ENCODE assay signal across 8 cellular contexts in the genomic region with DNA sequence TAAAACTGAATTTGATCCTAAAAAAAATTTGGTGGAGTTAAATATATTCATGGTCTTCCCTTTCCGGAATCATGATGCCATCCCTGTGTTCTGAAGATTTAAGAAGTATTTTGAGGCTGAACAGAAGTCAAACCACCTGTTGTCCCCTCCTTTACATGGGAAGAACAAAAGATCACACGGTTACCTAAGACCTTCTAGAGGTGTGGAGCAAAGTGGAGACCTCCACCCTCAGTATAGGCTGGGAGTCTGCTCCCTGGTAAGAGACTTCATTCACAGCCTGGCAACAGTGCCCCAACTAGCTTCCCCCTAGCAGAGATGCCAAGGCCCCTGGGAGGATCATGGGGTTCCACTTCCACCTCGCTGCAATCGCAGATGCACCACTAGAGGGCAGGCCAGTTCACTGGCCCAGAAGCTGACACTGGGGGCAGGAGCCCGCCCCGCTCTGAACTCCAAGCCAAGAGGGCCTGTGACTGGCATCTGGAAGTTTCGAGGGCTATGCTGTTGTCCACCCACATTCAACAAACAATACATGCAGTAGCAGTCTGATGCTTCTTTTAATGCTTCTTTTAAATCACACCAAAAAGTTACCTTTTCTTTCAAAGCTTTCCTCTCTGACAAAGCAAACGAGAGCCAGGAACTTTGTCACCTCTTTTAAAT. TPM values are rescaled to one million over a fixed set of nuclear protein-coding genes. Genes with fewer than 3 reads are reported as not detected.
A peak's percentile ranks its signal among the peaks of the same experiment; 100 is the strongest.
DNase-seq lines count a peak whose midpoint lies in the region; ATAC-seq, FAIRE-seq and TF ChIP-seq lines count a peak whose summit lies in the region.

No MANE protein-coding gene starts in this region.

- no peaks in the 10 kb centered on the region for H3K27me3 Mint-ChIP-seq in CD14-positive monocyte (ENCODE audit: low read depth in 3 of 3)
- H3K27me3 Mint-ChIP-seq in activated CD4-positive, alpha-beta memory T cell treated with anti-CD3 and anti-CD28 coated beads, Interleukin-2, amount 10 ng/mL, durations not matched to agents 7 days and 5 days: peaks cover 3% of the 10 kb centered on the region
- H3K27me3 Mint-ChIP-seq in mesothelial cell of epicardium (ENCODE audit: low read depth): no peaks in the 10 kb centered on the region

- POLR2A ChIA-PET in activated CD4-positive, alpha-beta memory T cell treated with anti-CD3 and anti-CD28 coated beads, Interleukin-2, amount 10 ng/mL, durations not matched to agents 7 days and 5 days (lab: Charles Lee): interaction anchor here (0.6 to 2.3 kb wide), 14 partner anchors 9 to 408 kb away, joined by 3 to 22 read pairs (median 4); partner anchors contain the start of genes LYRM2, PM20D2, PNRC1 and RNGTT

- peak; percentile 97 for TF ChIP-seq CTCF in CD14-positive monocyte (IDR thresholded peaks at IDR 0.05)
- peak; percentile 79 for TF ChIP-seq CTCF in mesothelial cell of epicardium (IDR thresholded peaks at IDR 0.05; ENCODE audit: unreplicated experiment)

- peak; percentile 94 for FAIRE-seq in GM19239 (lab: Jason Lieb, UNC)

- peaks cover 36% of the 10 kb centered on the region for H3K4me1 Mint-ChIP-seq in CD14-positive monocyte
- H3K4me1 Mint-ChIP-seq in activated CD4-positive, alpha-beta memory T cell treated with anti-CD3 and anti-CD28 coated beads, Interleukin-2, amount 10 ng/mL, durations not matched to agents 7 days and 5 days: peaks cover 34% of the 10 kb centered on the region
- peaks cover 13% of the 10 kb centered on the region for H3K4me1 Mint-ChIP-seq in mesothelial cell of epicardium

- H3K4me3 Mint-ChIP-seq in CD14-positive monocyte: peak overlapping the region in 1 of 2 donors; percentile 64
- H3K4me3 Mint-ChIP-seq in activated CD4-positive, alpha-beta memory T cell treated with anti-CD3 and anti-CD28 coated beads, Interleukin-2, amount 10 ng/mL, durations not matched to agents 7 days and 5 days: no peak overlapping the region
- H3K4me3 Mint-ChIP-seq in mesothelial cell of epicardium: no peak overlapping the region

- peaks cover 13 to 17% of the 10 kb centered on the region in 2 donors for H3K36me3 Mint-ChIP-seq in CD14-positive monocyte
- no peaks in the 10 kb centered on the region for H3K36me3 Mint-ChIP-seq in activated CD4-positive, alpha-beta memory T cell treated with anti-CD3 and anti-CD28 coated beads, Interleukin-2, amount 10 ng/mL, durations not matched to agents 7 days and 5 days (ENCODE audit: low read depth)
- no peaks in the 10 kb centered on the region for H3K36me3 Mint-ChIP-seq in mesothelial cell of epicardium

- intact Hi-C loops in CD14-positive monocyte (cut with micrococcal nuclease): loop anchor here in 1 of 2 donors (5.0 kb wide), 2 partner anchors 40 to 240 kb away; partner anchors contain the start of gene RRAGD

- H3K27ac Mint-ChIP-seq in CD14-positive monocyte: peak overlapping the region in 1 of 7 donors; percentile 37
- peak overlapping the region; percentile 67 for H3K27ac Mint-ChIP-seq in activated CD4-positive, alpha-beta memory T cell treated with anti-CD3 and anti-CD28 coated beads, Interleukin-2, amount 10 ng/mL, durations not matched to agents 7 days and 5 days
- H3K27ac Mint-ChIP-seq in mesothelial cell of epicardium: no peak overlapping the region

- H3K9me3 Mint-ChIP-seq in CD14-positive monocyte (no peaks in the 10 kb centered on the region), mesothelial cell of epicardium (no peaks in the 10 kb centered on the region)
- H3K9me3 Mint-ChIP-seq in activated CD4-positive, alpha-beta memory T cell treated with anti-CD3 and anti-CD28 coated beads, Interleukin-2, amount 10 ng/mL, durations not matched to agents 7 days and 5 days: no peaks in the 10 kb centered on the region

- DNase-seq in CD14-positive monocyte (ENCODE audit: low spot score): peak; percentile 78
- DNase-seq in GM19239 (ENCODE audit: insufficient read length, low spot score): no peak
- DNase-seq in NCI-H526 treated with DMSO at 0.1 percent for 48 hours (lab: John Stamatoyannopoulos, UW): peak; percentile 14
- peak; percentile 81 for DNase-seq in activated CD4-positive, alpha-beta memory T cell treated with anti-CD3 and anti-CD28 coated beads, Interleukin-2, amount 10 ng/mL, durations not matched to agents 7 days and 5 days
- peak; percentile 63 for DNase-seq in effector CD8-positive, alpha-beta T cell (lab: John Stamatoyannopoulos, UW)
- peak; percentile 28 to 75 for DNase-seq in mesothelial cell of epicardium (ENCODE audit: low spot score in 2 of 2, unreplicated experiment in 2 of 2)
- DNase-seq in stimulated activated CD8-positive, alpha-beta memory T cell treated with anti-CD3 and anti-CD28 coated beads, Interleukin-4, amount 100 ng/mL, for 24 hours (ENCODE audit: low read depth): peak; percentile 67

- ATAC-seq in HG03280 (IDR thresholded peaks at IDR 0.05; ENCODE audit: unreplicated experiment): peak; percentile 62

- CTCF ChIA-PET in activated CD4-positive, alpha-beta memory T cell treated with anti-CD3 and anti-CD28 coated beads, Interleukin-2, amount 10 ng/mL, durations not matched to agents 7 days and 5 days (lab: Charles Lee): interaction anchor here (0.6 to 3.9 kb wide), 63 partner anchors 10 to 1107 kb away, joined by 3 to 72 read pairs (median 5); partner anchors contain the start of genes ANKRD6, CASP8AP2, GABRR2 and LYRM2

RNA-seq across cellular contexts. Expression of gene UBE2J1, which starts 19.5 kb away (rescaled TPM):
- 10 to 100 TPM; 44.8 to 80.5 TPM for polyA plus RNA-seq in CD14-positive monocyte
- 10 to 100 TPM; 36.9 to 37.2 TPM for total RNA-seq in activated CD4-positive, alpha-beta memory T cell treated with anti-CD3 and anti-CD28 coated beads, Interleukin-2, amount 10 ng/mL, durations not matched to agents 7 days and 5 days
- total RNA-seq in mesothelial cell of epicardium: 32.2 to 35.0 TPM (median 34.2 TPM) in 3 replicates

RNA-seq across cellular contexts. Expression of gene RRAGD, which starts 40.1 kb away (rescaled TPM):
- polyA plus RNA-seq in CD14-positive monocyte: 1 to 10 TPM; 5.0 to 7.9 TPM
- total RNA-seq in activated CD4-positive, alpha-beta memory T cell treated with anti-CD3 and anti-CD28 coated beads, Interleukin-2, amount 10 ng/mL, durations not matched to agents 7 days and 5 days: 10 to 100 TPM; 11.3 to 11.6 TPM
- 5.6 to 6.9 TPM (median 5.6 TPM) in 3 replicates for total RNA-seq in mesothelial cell of epicardium

RNA-seq across cellular contexts. Expression of gene GABRR2, which starts 56.9 kb away (rescaled TPM):
- not detected for polyA plus RNA-seq in CD14-positive monocyte
- total RNA-seq in activated CD4-positive, alpha-beta memory T cell treated with anti-CD3 and anti-CD28 coated beads, Interleukin-2, amount 10 ng/mL, durations not matched to agents 7 days and 5 days: under 1 TPM; 0.70 to 0.78 TPM
- total RNA-seq in mesothelial cell of epicardium: 0.75 to 1.3 TPM (median 0.87 TPM) in 3 replicates
